ENCODE assay signal across 1 cellular context in the genomic region with DNA sequence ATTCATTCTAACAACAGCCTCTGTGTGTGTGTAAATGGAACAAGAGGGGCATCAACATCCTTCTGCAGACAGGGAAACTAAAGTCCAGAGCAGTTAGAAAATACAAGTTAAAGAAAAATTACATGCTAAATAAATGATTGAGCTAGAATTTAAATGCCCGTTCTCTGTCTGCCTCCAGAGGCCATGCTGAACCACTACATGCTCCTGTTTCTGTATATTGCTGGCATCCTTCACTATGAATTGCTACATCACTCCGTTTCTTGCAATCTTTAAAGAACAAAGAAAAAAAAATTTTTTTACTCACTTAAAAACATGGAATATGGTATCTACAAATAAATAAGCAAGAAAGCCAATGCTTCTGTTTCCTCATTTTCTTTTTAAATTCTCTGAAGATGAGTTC.
TF ChIP-seq lines count a peak whose summit lies in the region.

No MANE protein-coding gene starts in this region.

TF ChIP-seq in WTC11, 78 proteins besides CTCF, POLR2A, EP300 and RAD21:
- TF ChIP-seq, protein P1, sequence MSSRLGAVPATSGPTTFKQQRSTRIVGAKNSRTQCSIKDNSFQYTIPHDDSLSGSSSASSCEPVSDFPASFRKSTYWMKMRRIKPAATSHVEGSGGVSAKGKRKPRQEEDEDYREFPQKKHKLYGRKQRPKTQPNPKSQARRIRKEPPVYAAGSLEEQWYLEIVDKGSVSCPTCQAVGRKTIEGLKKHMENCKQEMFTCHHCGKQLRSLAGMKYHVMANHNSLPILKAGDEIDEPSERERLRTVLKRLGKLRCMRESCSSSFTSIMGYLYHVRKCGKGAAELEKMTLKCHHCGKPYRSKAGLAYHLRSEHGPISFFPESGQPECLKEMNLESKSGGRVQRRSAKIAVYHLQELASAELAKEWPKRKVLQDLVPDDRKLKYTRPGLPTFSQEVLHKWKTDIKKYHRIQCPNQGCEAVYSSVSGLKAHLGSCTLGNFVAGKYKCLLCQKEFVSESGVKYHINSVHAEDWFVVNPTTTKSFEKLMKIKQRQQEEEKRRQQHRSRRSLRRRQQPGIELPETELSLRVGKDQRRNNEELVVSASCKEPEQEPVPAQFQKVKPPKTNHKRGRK (CRISPR knock-in tag; IDR thresholded peaks at IDR 0.05; ENCODE audit: borderline replicate concordance): no peak
- TF ChIP-seq, protein P2, sequence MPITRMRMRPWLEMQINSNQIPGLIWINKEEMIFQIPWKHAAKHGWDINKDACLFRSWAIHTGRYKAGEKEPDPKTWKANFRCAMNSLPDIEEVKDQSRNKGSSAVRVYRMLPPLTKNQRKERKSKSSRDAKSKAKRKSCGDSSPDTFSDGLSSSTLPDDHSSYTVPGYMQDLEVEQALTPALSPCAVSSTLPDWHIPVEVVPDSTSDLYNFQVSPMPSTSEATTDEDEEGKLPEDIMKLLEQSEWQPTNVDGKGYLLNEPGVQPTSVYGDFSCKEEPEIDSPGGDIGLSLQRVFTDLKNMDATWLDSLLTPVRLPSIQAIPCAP (CRISPR knock-in tag; IDR thresholded peaks at IDR 0.05): no peak
- TF ChIP-seq, protein P3, sequence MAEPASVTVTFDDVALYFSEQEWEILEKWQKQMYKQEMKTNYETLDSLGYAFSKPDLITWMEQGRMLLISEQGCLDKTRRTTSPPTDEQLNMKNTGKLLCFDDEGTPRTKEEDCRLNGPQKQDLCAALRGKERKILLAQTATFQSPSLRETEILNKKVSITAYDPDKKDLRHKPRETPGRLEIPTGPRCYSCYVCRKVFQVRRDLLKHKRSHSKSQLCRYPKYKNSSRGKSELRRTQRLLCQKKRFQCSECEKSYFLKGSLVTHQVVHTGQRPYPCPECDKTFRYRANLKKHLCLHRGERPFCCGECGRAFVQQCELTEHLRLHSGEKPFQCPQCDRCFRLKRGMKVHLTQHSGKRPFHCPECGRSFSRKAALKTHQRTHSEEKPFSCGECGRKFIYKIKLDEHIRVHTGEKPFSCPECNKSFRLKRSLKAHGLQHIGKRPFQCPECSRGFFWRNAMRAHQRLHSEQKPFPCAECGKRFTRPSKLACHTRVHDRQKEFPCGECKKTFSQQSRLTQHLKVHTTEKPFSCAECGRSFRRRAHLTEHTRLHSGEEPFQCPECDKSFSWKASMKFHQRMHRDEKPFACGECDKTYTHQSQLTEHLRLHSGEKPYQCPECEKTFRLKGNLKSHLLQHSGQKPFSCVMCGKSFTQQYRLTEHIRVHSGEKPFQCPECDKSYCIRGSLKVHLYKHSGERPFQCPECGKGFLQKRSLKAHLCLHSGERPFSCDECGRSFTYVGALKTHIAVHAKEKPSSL (CRISPR knock-in tag; conservative IDR thresholded peaks at IDR 0.05): no peak
- no peak for TF ChIP-seq ZBTB21 (CRISPR knock-in tag; IDR thresholded peaks at IDR 0.05; ENCODE audit: borderline replicate concordance)
- no peak for TF ChIP-seq EMX1 (CRISPR knock-in tag; IDR thresholded peaks at IDR 0.05)
- no peak for TF ChIP-seq HMGA2 (CRISPR knock-in tag; IDR thresholded peaks at IDR 0.05)
- no peak for TF ChIP-seq JAZF1 (CRISPR knock-in tag; IDR thresholded peaks at IDR 0.05)
- TF ChIP-seq MXD4 (CRISPR knock-in tag; IDR thresholded peaks at IDR 0.05; ENCODE audit: borderline replicate concordance): no peak
- TF ChIP-seq ZNF121 (CRISPR knock-in tag; IDR thresholded peaks at IDR 0.05): no peak
- TF ChIP-seq, protein P4, sequence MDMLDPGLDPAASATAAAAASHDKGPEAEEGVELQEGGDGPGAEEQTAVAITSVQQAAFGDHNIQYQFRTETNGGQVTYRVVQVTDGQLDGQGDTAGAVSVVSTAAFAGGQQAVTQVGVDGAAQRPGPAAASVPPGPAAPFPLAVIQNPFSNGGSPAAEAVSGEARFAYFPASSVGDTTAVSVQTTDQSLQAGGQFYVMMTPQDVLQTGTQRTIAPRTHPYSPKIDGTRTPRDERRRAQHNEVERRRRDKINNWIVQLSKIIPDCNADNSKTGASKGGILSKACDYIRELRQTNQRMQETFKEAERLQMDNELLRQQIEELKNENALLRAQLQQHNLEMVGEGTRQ (CRISPR knock-in tag; IDR thresholded peaks at IDR 0.05): no peak
- no peak for TF ChIP-seq ATF1 (CRISPR knock-in tag; IDR thresholded peaks at IDR 0.05)
- TF ChIP-seq ZNF138 (CRISPR knock-in tag; conservative IDR thresholded peaks at IDR 0.05): no peak
- no peak for TF ChIP-seq IRF2 (CRISPR knock-in tag; IDR thresholded peaks at IDR 0.05; ENCODE audit: borderline replicate concordance, low read depth)
- TF ChIP-seq, protein P5, sequence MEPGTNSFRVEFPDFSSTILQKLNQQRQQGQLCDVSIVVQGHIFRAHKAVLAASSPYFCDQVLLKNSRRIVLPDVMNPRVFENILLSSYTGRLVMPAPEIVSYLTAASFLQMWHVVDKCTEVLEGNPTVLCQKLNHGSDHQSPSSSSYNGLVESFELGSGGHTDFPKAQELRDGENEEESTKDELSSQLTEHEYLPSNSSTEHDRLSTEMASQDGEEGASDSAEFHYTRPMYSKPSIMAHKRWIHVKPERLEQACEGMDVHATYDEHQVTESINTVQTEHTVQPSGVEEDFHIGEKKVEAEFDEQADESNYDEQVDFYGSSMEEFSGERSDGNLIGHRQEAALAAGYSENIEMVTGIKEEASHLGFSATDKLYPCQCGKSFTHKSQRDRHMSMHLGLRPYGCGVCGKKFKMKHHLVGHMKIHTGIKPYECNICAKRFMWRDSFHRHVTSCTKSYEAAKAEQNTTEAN (CRISPR knock-in tag; IDR thresholded peaks at IDR 0.05): no peak
- TF ChIP-seq GRHL2 (CRISPR knock-in tag; IDR thresholded peaks at IDR 0.05; ENCODE audit: insufficient replicate concordance, severe bottlenecking): no peak
- no peak for TF ChIP-seq TCF7 (CRISPR knock-in tag; IDR thresholded peaks at IDR 0.05; ENCODE audit: low read depth)
- TF ChIP-seq, protein P6, sequence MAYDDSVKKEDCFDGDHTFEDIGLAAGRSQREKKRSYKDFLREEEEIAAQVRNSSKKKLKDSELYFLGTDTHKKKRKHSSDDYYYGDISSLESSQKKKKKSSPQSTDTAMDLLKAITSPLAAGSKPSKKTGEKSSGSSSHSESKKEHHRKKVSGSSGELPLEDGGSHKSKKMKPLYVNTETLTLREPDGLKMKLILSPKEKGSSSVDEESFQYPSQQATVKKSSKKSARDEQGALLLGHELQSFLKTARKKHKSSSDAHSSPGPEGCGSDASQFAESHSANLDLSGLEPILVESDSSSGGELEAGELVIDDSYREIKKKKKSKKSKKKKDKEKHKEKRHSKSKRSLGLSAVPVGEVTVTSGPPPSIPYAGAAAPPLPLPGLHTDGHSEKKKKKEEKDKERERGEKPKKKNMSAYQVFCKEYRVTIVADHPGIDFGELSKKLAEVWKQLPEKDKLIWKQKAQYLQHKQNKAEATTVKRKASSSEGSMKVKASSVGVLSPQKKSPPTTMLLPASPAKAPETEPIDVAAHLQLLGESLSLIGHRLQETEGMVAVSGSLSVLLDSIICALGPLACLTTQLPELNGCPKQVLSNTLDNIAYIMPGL (CRISPR knock-in tag; IDR thresholded peaks at IDR 0.05): no peak
